Comparison of ENCODE assay signal across 9 cellular contexts in the genomic region with DNA sequence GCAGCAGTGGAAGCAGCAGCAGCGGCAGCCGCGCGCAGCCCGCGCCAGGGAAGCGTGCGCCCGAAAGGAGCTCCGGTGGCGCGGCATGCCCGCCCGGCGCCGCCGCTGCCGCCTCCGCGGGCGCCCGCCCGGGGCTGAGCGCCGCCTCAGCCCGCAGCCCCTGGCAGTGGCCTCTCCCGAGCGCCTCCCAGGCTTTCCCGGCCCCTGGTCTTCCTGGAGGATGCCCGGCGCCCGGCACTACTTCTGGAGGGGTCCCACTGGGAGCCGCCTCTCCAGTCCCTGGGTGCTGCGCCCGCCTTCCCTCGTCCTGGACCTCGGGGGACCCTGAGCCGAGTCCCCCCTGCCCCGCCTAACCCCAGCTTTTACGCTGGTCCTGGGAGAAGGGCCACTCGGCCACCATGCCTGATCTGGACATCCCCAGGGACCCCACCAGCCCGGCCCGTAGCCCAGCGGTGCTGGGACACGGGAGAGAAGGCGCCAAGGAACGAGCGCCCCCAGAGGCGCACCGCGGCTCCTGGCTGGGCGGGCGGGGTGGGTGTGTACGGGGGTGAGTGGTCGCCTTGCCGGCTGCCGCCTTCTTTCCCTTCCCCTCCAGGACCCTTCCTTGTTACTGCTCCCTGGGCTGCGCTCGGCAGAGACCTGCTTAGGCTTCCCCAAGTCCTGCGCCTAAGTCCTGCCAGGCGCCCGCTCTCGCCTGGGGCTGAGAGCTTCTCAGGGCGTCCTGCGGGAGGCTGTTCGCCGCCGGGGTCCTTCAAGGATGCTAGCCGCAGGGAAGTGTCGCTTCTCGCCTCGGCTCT. TPM values are rescaled to one million over a fixed set of nuclear protein-coding genes. Genes with fewer than 3 reads are reported as not detected.
DNase-seq lines count a peak whose midpoint lies in the region; ATAC-seq, FAIRE-seq and TF ChIP-seq lines count a peak whose summit lies in the region.
"Had no signal": no experiment of that assay in that cellular context is flagged by ENCODE, and none has a peak within 500 bp of the region (broad histone marks: within the 10 kb centered on the region; RNA-seq: fewer than 3 reads in every experiment).

No MANE protein-coding gene starts in this region.

- H3K4me1 ChIP-seq in IMR-90 (ENCODE audit: control insufficient read depth, insufficient read depth, low read length) = no peaks in the 10 kb centered on the region; the same call in 1 of the 2 replicates
- H3K4me1 ChIP-seq in HepG2 (ENCODE audit: insufficient read depth, low read length) = no peaks in the 10 kb centered on the region
- peaks cover 0 to 7% of the 10 kb centered on the region in 2 donors for H3K4me1 ChIP-seq in gastrocnemius medialis

- no peak overlapping the region for H2BK20ac ChIP-seq in IMR-90 (ENCODE audit: low read depth, low read length)

- peaks cover 2% of the 10 kb centered on the region for H3K9me3 Mint-ChIP-seq in nephron

- peaks cover 87% of the 10 kb centered on the region for H3K27me3 Mint-ChIP-seq in nephron (ENCODE audit: low read depth)

- H3K79me1 ChIP-seq in IMR-90 (ENCODE audit: low read depth in 1 of 2, low read length in 2 of 2) = no peaks in the 10 kb centered on the region

- peak; percentile 30 for TF ChIP-seq CTCF in IMR-90 (conservative IDR thresholded peaks at IDR 0.05; ENCODE audit: low read depth, low read length)
- TF ChIP-seq CTCF in nephron (IDR thresholded peaks at IDR 0.05; ENCODE audit: unreplicated experiment in 3 of 3) = peak; percentile 50 to 54 (median 50)
- TF ChIP-seq CTCF in HepG2 (CRISPR knock-in tag; IDR thresholded peaks at IDR 0.05) = no peak
- TF ChIP-seq CTCF in gastrocnemius medialis (IDR thresholded peaks at IDR 0.05 in 4 of 5, conservative IDR thresholded peaks at IDR 0.05 in 1 of 5) = peak in 1 of 5 experiments; percentile 5

- POLR2A ChIA-PET in IMR-90 (lab: Charles Lee; ENCODE audit: unreplicated experiment) = no interaction called here
- POLR2A ChIA-PET in HepG2 (lab: Yijun Ruan, JAX) = no interaction called here

- TF ChIP-seq EP300 in HepG2 (IDR thresholded peaks at IDR 0.05; ENCODE audit: low read depth in 2 of 2, low read length in 2 of 2) (no peak), HepG2 (CRISPR knock-in tag; IDR thresholded peaks at IDR 0.05; ENCODE audit: borderline replicate concordance) (no peak)

- H3K4me1 Mint-ChIP-seq in nephron = peaks cover 43% of the 10 kb centered on the region

- H4K91ac ChIP-seq in IMR-90 (ENCODE audit: insufficient read depth, low read depth, low read length) = no peak overlapping the region

- no peaks in the 10 kb centered on the region; the same call in 1 of the 2 replicates for H3K9me1 ChIP-seq in IMR-90 (ENCODE audit: insufficient read depth, low read length)

- H3K36me3 ChIP-seq in IMR-90 (ENCODE audit: control insufficient read depth, insufficient read depth, low read length) (no peaks in the 10 kb centered on the region), HepG2 (replicated peaks in 1 of 2; ENCODE audit: control insufficient read depth in 1 of 2, insufficient read depth in 2 of 2, low read length in 2 of 2) (no peaks in the 10 kb centered on the region), gastrocnemius medialis (no peaks in the 10 kb centered on the region)

- H3K9ac ChIP-seq in IMR-90 (ENCODE audit: low read depth, low read length) (no peak overlapping the region; the same call in 1 of the 2 replicates), HepG2 (ENCODE audit: insufficient read depth, low read depth, low read length) (no peak overlapping the region)

- H3K4me3 ChIP-seq in IMR-90 (ENCODE audit: insufficient read depth, low read depth, low read length) (peak overlapping the region; percentile 52), HepG2 (replicated peaks in 1 of 3; ENCODE audit: insufficient read depth in 1 of 3, low read depth in 2 of 3, low read length in 3 of 3) (no peak overlapping the region), gastrocnemius medialis (peak overlapping the region in 1 of 4 donors; percentile 25)

- no peak overlapping the region for H2AK5ac ChIP-seq in IMR-90 (ENCODE audit: low read depth, low read length)

- H2BK15ac ChIP-seq in IMR-90 (ENCODE audit: low read depth, low read length) = no peak overlapping the region

- H3K27ac Mint-ChIP-seq in nephron = no peak overlapping the region

- H3K4me3 Mint-ChIP-seq in nephron = peak overlapping the region; percentile 78 to 81 (median 80)

- H3K56ac ChIP-seq in IMR-90 (ENCODE audit: extremely low read depth, insufficient read depth, low read length) = no peak overlapping the region

- no peaks in the 10 kb centered on the region for H3K36me3 Mint-ChIP-seq in nephron (ENCODE audit: low read depth)

- CTCF ChIA-PET in IMR-90 (lab: Yijun Ruan, JAX) = interaction anchor here (0.6 to 0.9 kb wide), 5 partner anchors 15 to 254 kb away, joined by 3 read pairs; no protein-coding TSS in a partner anchor
- CTCF ChIA-PET in HepG2 (lab: Yijun Ruan, JAX; ENCODE audit: low intra/inter-chr PET ratio, low total read pairs) = no interaction called here

- H3K4me2 ChIP-seq in IMR-90 (ENCODE audit: low read depth, low read length) (peak overlapping the region; percentile 95), HepG2 (ENCODE audit: low read depth, low read length) (no peak overlapping the region)

- H3K18ac ChIP-seq in IMR-90 (ENCODE audit: low read depth, low read length) = no peak overlapping the region

- in situ Hi-C loops in IMR-90 (cut with MboI; ENCODE audit: low sequenced_read_pairs) (no loop called here), HepG2 (cut with HindIII; ENCODE audit: extremely low pct_ligation_motif_present, low pct_unique_long_range_greater_than_20kb) (no loop called here), gastrocnemius medialis (cut with MboI; ENCODE audit: low sequenced_read_pairs in 4 of 4) (loop anchor here in 2 of 4 donors (25.0 kb wide), 1 partner anchor 95 kb away; no protein-coding TSS in a partner anchor)

- intact Hi-C loops in IMR-90 (cut with micrococcal nuclease) = loop anchor here (2.0 to 10.0 kb wide), 3 partner anchors 75 to 382 kb away; no protein-coding TSS in a partner anchor
- intact Hi-C loops in HepG2 (cut with micrococcal nuclease; ENCODE audit: unreplicated experiment) = no loop called here
- intact Hi-C loops in gastrocnemius medialis (cut with DNase I; ENCODE audit: low total_unique reads) = no loop called here

- H3K27me3 ChIP-seq in IMR-90 (ENCODE audit: control insufficient read depth, insufficient read depth, low read length) (peaks cover 23% of the 10 kb centered on the region), HepG2 (ENCODE audit: control insufficient read depth in 1 of 2, insufficient read depth in 2 of 2, low read length in 2 of 2) (peaks cover 0 to 20% of the 10 kb centered on the region in 2 experiments; a peak in 3 of 5 replicates), gastrocnemius medialis (peaks cover 29 to 47% (median 41%) of the 10 kb centered on the region in 3 donors)

- no peak overlapping the region for H2BK120ac ChIP-seq in IMR-90 (ENCODE audit: low read depth, low read length)

- no peak overlapping the region for H2BK5ac ChIP-seq in IMR-90 (ENCODE audit: low read depth, low read length, poor library complexity, severe bottlenecking)

- H2AK9ac ChIP-seq in IMR-90 (replicated peaks; ENCODE audit: low read depth, low read length, poor library complexity) = no peak overlapping the region

- H4K5ac ChIP-seq in IMR-90 (ENCODE audit: low read depth, low read length) = no peak overlapping the region

- peak; percentile 33 for TF ChIP-seq RAD21 in IMR-90 (IDR thresholded peaks at IDR 0.05; ENCODE audit: low read length)
- no peak for TF ChIP-seq RAD21 in HepG2 (CRISPR knock-in tag; IDR thresholded peaks at IDR 0.05)

- H3K27ac ChIP-seq in IMR-90 (ENCODE audit: insufficient read depth, low read length) (no peak overlapping the region; the same call in 1 of the 2 replicates), HepG2 (ENCODE audit: extremely low read length, insufficient read depth, low read length) (no peak overlapping the region), gastrocnemius medialis (no peak overlapping the region)

- H2AFZ ChIP-seq in IMR-90 (replicated peaks; ENCODE audit: low read length, poor library complexity) = peak overlapping the region; percentile 86
- H2AFZ ChIP-seq in HepG2 (ENCODE audit: low read length) = no peak overlapping the region

- H4K8ac ChIP-seq in IMR-90 (ENCODE audit: low read depth in 2 of 2, low read length in 2 of 2) = no peak overlapping the region

- H3K9me3 ChIP-seq in IMR-90 (ENCODE audit: control insufficient read depth, insufficient read depth, low read length) = no peaks in the 10 kb centered on the region
- no peaks in the 10 kb centered on the region for H3K9me3 ChIP-seq in HepG2 (ENCODE audit: low read length)
- H3K9me3 ChIP-seq in gastrocnemius medialis = no peaks in the 10 kb centered on the region

- peak; percentile 49 for DNase-seq in COLO668 (lab: John Stamatoyannopoulos, UW; ENCODE audit: unreplicated experiment)
- peak; percentile 20 for DNase-seq in IMR-90
- DNase-seq in ecto neural progenitor cell (ENCODE audit: low spot score) = peak; percentile 87
- DNase-seq in HepG2 (ENCODE audit: low spot score) = no peak
- DNase-seq in HK-2 (ENCODE audit: unreplicated experiment) = no peak
- no peak for DNase-seq in DMS153 (lab: John Stamatoyannopoulos, UW)
- no peak for DNase-seq in gastrocnemius medialis

- no peak overlapping the region for H3K23ac ChIP-seq in IMR-90 (ENCODE audit: low read depth, low read length)

- no peak overlapping the region for H3K4ac ChIP-seq in IMR-90 (ENCODE audit: low read depth, low read length)

- no peaks in the 10 kb centered on the region for H3K79me2 ChIP-seq in HepG2 (ENCODE audit: insufficient read depth, low read length)

- 2% methylated on average over 37 of the region's 72 CpGs; no CpG with 5 or more reads in 1 of the 2 experiments for WGBS in IMR-90 (ENCODE audit: extremely low coverage in 2 of 2, insufficient read length in 1 of 2), 2 experiments
- 37% methylated on average over 17 of the region's 72 CpGs for WGBS in HepG2 (ENCODE audit: low lambda C conversion rate)

- dilution Hi-C loops in IMR-90 (cut with HindIII; ENCODE audit: low sequenced_read_pairs, unreplicated experiment) = no loop called here

- no TSS peak for BruUV-seq in IMR-90 (replicated peaks; lab: Mats Ljungman, UMichigan)
- no TSS peak for BruUV-seq in HepG2 (replicated peaks; lab: Mats Ljungman, UMichigan)

- TF ChIP-seq POLR2A in IMR-90 (IDR thresholded peaks at IDR 0.05; ENCODE audit: low read depth, low read length) (no peak), HepG2 (IDR thresholded peaks at IDR 0.05; ENCODE audit: insufficient read depth in 1 of 2, low read depth in 2 of 2, low read length in 2 of 2) (no peak), gastrocnemius medialis (IDR thresholded peaks at IDR 0.05) (no peak)

- ATAC-seq in IMR-90 (ENCODE audit: low read depth) = peak; percentile 65
- ATAC-seq in HepG2 = no peak
- ATAC-seq in gastrocnemius medialis = no peak

- H4K20me1 ChIP-seq in IMR-90 (ENCODE audit: insufficient read depth, low read length) (no peaks in the 10 kb centered on the region), HepG2 (ENCODE audit: insufficient read depth, low read length) (no peaks in the 10 kb centered on the region)

- no peak overlapping the region for H3K14ac ChIP-seq in IMR-90 (replicated peaks; ENCODE audit: low read depth, low read length)

- no peak for FAIRE-seq in HepG2 (lab: Jason Lieb, UNC)
- FAIRE-seq: colon had no signal

RNA-seq across cellular contexts. Expression of gene ASIC2, which starts 0.7 kb away (rescaled TPM):
- under 0.01 TPM in 1 of 2 replicates, not detected in the other for total RNA-seq in IMR-90 (2012; rRNA removed)
- polyA plus RNA-seq in IMR-90 (2012; rRNA removed) = 0.06 and 0.15 TPM in 2 replicates
- 0.05 TPM in 1 of 2 replicates, not detected in the other for polyA plus RNA-seq in IMR-90 (2012; cell fraction: cytosol; rRNA removed)
- polyA plus RNA-seq in IMR-90 (2012; cell fraction: nucleus; rRNA removed; ENCODE audit: low replicate concordance) = 0.02 and 0.05 TPM in 2 replicates
- not detected in 2 replicates for total RNA-seq in HepG2 (2016; rRNA removed; fragmentation: Illumina TruSeq; extraction: Trizol)
- total RNA-seq in HepG2 (2016; cell fraction: cytosol; rRNA removed; fragmentation: Illumina TruSeq; extraction: Trizol; ENCODE audit: low read depth) = not detected in 2 replicates
- total RNA-seq in HepG2 (2016; cell fraction: insoluble cytoplasmic fraction; rRNA removed; fragmentation: Illumina TruSeq; extraction: Trizol) = not detected in 2 replicates
- total RNA-seq in HepG2 (2016; cell fraction: membrane; rRNA removed; fragmentation: Illumina TruSeq; extraction: Trizol) = not detected in 2 replicates
- total RNA-seq in HepG2 (2016; cell fraction: nucleus; rRNA removed; fragmentation: Illumina TruSeq; extraction: Trizol) = not detected in 2 replicates
- not detected in 2 replicates for polyA plus RNA-seq in HepG2 (2011; rRNA removed)
- polyA plus RNA-seq in HepG2 (2011; cell fraction: cytosol; rRNA removed) = not detected in 2 replicates
- not detected in 2 replicates for polyA plus RNA-seq in HepG2 (2011; cell fraction: nucleus; rRNA removed)
- polyA plus RNA-seq in HepG2 (2012) = not detected in 2 replicates
- not detected in 2 replicates for polyA plus RNA-seq in HepG2 (2016; cell fraction: cytosol; fragmentation: Illumina TruSeq; extraction: Trizol; ENCODE audit: low read depth)
- polyA plus RNA-seq in HepG2 (2016; cell fraction: insoluble cytoplasmic fraction; fragmentation: Illumina TruSeq; extraction: Trizol; ENCODE audit: low read depth) = not detected in 2 replicates
- polyA plus RNA-seq in HepG2 (2016; cell fraction: membrane; fragmentation: Illumina TruSeq; extraction: Trizol; ENCODE audit: low read depth) = not detected in 2 replicates
- not detected in 2 replicates for polyA plus RNA-seq in HepG2 (2016; cell fraction: nucleus; fragmentation: Illumina TruSeq; extraction: Trizol; ENCODE audit: insufficient read depth, low read depth)
- 0.26 TPM in 1 of 2 replicates, not detected in the other for polyA minus RNA-seq in HepG2 (2011; rRNA and poly(A)+ RNA removed; ENCODE audit: low replicate concordance)
- not detected in 2 replicates for polyA minus RNA-seq in HepG2 (2011; cell fraction: cytosol; rRNA and poly(A)+ RNA removed)
- polyA minus RNA-seq in HepG2 (2011; cell fraction: nucleus; rRNA and poly(A)+ RNA removed) = not detected in 2 replicates
- total RNA-seq in gastrocnemius medialis = not detected

Comparison
In these comparisons a context has a peak if more than half of its experiments do, and no peak if none do; other contexts are left out.
1. DNase-seq: peak in COLO668 (single experiment), IMR-90 (single experiment) and ecto neural progenitor cell (single experiment); none in HepG2 (single experiment), HK-2 (single experiment), DMS153 (single experiment) and gastrocnemius medialis (0 of 2).